Comparison of ENCODE assay signal across 8 cellular contexts in the genomic region with DNA sequence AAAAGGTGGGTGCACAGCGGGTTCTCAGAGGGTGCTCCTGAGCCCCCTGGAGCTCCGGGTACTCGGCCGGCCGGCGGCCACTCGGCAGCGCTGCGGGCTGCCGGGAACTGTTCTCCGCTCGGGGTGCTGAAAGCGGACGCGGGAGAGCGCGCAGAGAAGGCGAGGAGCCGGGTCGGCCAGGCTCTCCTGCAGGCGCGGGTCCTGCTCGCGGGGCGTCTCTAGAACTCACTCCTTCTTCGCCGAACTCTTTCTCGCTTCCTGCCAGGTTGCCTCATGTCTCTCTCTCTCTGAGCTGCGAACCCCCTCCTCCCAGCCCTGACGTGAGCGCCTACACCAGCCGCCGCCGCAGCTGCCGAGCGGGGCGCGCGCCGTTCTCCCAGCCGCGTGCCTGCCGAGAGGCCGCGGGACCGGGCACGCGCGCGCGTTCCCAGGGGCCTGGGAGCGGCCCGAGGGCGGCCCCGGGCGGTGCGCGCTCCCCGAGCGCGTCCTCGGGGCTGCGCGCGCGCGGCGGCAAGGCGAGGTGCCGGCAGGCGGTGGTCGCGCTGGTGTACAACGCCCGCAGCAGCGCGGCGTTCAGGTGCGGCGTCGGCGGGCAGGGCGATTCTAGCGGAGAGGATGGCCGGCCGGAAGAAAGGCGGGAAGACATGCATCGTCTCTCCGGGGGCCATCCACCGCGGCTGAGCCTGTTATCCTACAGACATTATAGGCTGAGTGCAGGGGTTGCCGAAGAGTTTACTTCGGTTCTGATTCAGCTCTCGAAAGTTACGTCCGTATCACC. TPM values are rescaled to one million over a fixed set of nuclear protein-coding genes. Genes with fewer than 3 reads are reported as not detected.
A peak's percentile ranks its signal among the peaks of the same experiment; 100 is the strongest.
DNase-seq lines count a peak whose midpoint lies in the region; ATAC-seq, FAIRE-seq and TF ChIP-seq lines count a peak whose summit lies in the region.

A gene with protein sequence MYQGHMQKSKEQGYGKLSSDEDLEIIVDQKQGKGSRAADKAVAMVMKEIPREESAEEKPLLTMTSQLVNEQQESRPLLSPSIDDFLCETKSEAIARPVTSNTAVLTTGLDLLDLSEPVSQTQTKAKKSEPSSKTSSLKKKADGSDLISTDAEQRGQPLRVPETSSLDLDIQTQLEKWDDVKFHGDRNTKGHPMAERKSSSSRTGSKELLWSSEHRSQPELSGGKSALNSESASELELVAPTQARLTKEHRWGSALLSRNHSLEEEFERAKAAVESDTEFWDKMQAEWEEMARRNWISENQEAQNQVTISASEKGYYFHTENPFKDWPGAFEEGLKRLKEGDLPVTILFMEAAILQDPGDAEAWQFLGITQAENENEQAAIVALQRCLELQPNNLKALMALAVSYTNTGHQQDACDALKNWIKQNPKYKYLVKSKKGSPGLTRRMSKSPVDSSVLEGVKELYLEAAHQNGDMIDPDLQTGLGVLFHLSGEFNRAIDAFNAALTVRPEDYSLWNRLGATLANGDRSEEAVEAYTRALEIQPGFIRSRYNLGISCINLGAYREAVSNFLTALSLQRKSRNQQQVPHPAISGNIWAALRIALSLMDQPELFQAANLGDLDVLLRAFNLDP (minus strand): TSS at position 260 of the 778 bp plus-strand sequence. CDS start 338 bp downstream, outside the sequence.

- no peak within 1 kb of the TSS for H3K27ac Mint-ChIP-seq in activated CD4-positive, alpha-beta T cell treated with anti-CD3 and anti-CD28 coated beads, Interleukin-2, amount 10 ng/mL, durations not matched to agents 24 days and 14 days
- no peak within 1 kb of the TSS for H3K27ac Mint-ChIP-seq in activated CD4-positive, alpha-beta T cell treated with anti-CD3 and anti-CD28 coated beads, Interleukin-2, amount 10 ng/mL, durations not matched to agents 7 days and 5 days
- no peak within 1 kb of the TSS for H3K27ac Mint-ChIP-seq in neural crest cell (ENCODE audit: unreplicated experiment)

- H3K4me3 Mint-ChIP-seq in activated CD4-positive, alpha-beta T cell treated with anti-CD3 and anti-CD28 coated beads, Interleukin-2, amount 10 ng/mL, durations not matched to agents 24 days and 14 days, result peak within 1 kb of the TSS; percentile 68
- H3K4me3 Mint-ChIP-seq in activated CD4-positive, alpha-beta T cell treated with anti-CD3 and anti-CD28 coated beads, Interleukin-2, amount 10 ng/mL, durations not matched to agents 7 days and 5 days, result peak within 1 kb of the TSS; percentile 52
- peak within 1 kb of the TSS; percentile 82 for H3K4me3 Mint-ChIP-seq in neural crest cell

- DNase-seq in activated CD4-positive, alpha-beta T cell treated with anti-CD3 and anti-CD28 coated beads, Interleukin-2, amount 10 ng/mL, durations not matched to agents 24 days and 14 days, result peak; percentile 84
- DNase-seq in activated CD4-positive, alpha-beta T cell treated with anti-CD3 and anti-CD28 coated beads, Interleukin-2, amount 50 U/mL, for 4 hours, result no peak
- DNase-seq in NCI-H1417 (lab: John Stamatoyannopoulos, UW) (peak; percentile 92 to 95 (median 94)), fibroblast of mammary gland (ENCODE audit: low read depth) (peak; percentile 35), neural crest cell (ENCODE audit: low read depth, low spot score) (peak; percentile 80), small intestine (no peak)
- DNase-seq in activated CD4-positive, alpha-beta T cell treated with anti-CD3 and anti-CD28 coated beads, Interleukin-2, amount 10 ng/mL, durations not matched to agents 7 days and 5 days, result peak; percentile 44

- H3K9me3 ChIP-seq in small intestine (ENCODE audit: control insufficient read depth, low read depth), result no peaks in the 10 kb centered on the region

- no peak for FAIRE-seq in small intestine (lab: Jason Lieb, UNC)

- CTCF ChIA-PET in activated CD4-positive, alpha-beta T cell treated with anti-CD3 and anti-CD28 coated beads, Interleukin-2, amount 10 ng/mL, durations not matched to agents 7 days and 5 days (lab: Charles Lee), result no interaction called here

- peaks cover 3 to 15% of the 10 kb centered on the region in 2 donors for H3K27me3 ChIP-seq in small intestine (ENCODE audit: control insufficient read depth in 2 of 2, insufficient read depth in 2 of 2, low read length in 2 of 2)

- peaks cover 48% of the 10 kb centered on the region for H3K27me3 Mint-ChIP-seq in activated CD4-positive, alpha-beta T cell treated with anti-CD3 and anti-CD28 coated beads, Interleukin-2, amount 10 ng/mL, durations not matched to agents 24 days and 14 days
- H3K27me3 Mint-ChIP-seq in activated CD4-positive, alpha-beta T cell treated with anti-CD3 and anti-CD28 coated beads, Interleukin-2, amount 10 ng/mL, durations not matched to agents 7 days and 5 days, result peaks cover 39% of the 10 kb centered on the region
- H3K27me3 Mint-ChIP-seq in neural crest cell (ENCODE audit: low read depth), result peaks cover 93% of the 10 kb centered on the region

- H3K4me1 Mint-ChIP-seq in activated CD4-positive, alpha-beta T cell treated with anti-CD3 and anti-CD28 coated beads, Interleukin-2, amount 10 ng/mL, durations not matched to agents 24 days and 14 days, result peaks cover 9% of the 10 kb centered on the region
- H3K4me1 Mint-ChIP-seq in activated CD4-positive, alpha-beta T cell treated with anti-CD3 and anti-CD28 coated beads, Interleukin-2, amount 10 ng/mL, durations not matched to agents 7 days and 5 days, result peaks cover 9% of the 10 kb centered on the region
- H3K4me1 Mint-ChIP-seq in neural crest cell, result peaks cover 16% of the 10 kb centered on the region

- no peaks in the 10 kb centered on the region for H3K36me3 ChIP-seq in small intestine (ENCODE audit: control insufficient read depth in 2 of 2, insufficient read depth in 2 of 2, low read length in 2 of 2)

- no peaks in the 10 kb centered on the region for H3K4me1 ChIP-seq in small intestine (ENCODE audit: control insufficient read depth in 2 of 2, insufficient read depth in 1 of 2, low read depth in 1 of 2, low read length in 1 of 2)

- no peak within 1 kb of the TSS for H3K27ac ChIP-seq in small intestine (ENCODE audit: low read depth in 1 of 2, low read length in 1 of 2)

- H3K36me3 Mint-ChIP-seq in activated CD4-positive, alpha-beta T cell treated with anti-CD3 and anti-CD28 coated beads, Interleukin-2, amount 10 ng/mL, durations not matched to agents 24 days and 14 days (ENCODE audit: low read depth), result peaks cover 2% of the 10 kb centered on the region
- peaks cover 2% of the 10 kb centered on the region for H3K36me3 Mint-ChIP-seq in activated CD4-positive, alpha-beta T cell treated with anti-CD3 and anti-CD28 coated beads, Interleukin-2, amount 10 ng/mL, durations not matched to agents 7 days and 5 days (ENCODE audit: low read depth)
- no peaks in the 10 kb centered on the region for H3K36me3 Mint-ChIP-seq in neural crest cell (ENCODE audit: low read depth)

- intact Hi-C loops in activated CD4-positive, alpha-beta T cell treated with anti-CD3 and anti-CD28 coated beads, Interleukin-2, amount 10 ng/mL, durations not matched to agents 24 days and 14 days (cut with micrococcal nuclease), result loop anchor here (5.0 kb wide), 1 partner anchor 1685 kb away; no protein-coding TSS in a partner anchor

- POLR2A ChIA-PET in activated CD4-positive, alpha-beta T cell treated with anti-CD3 and anti-CD28 coated beads, Interleukin-2, amount 10 ng/mL, durations not matched to agents 7 days and 5 days (lab: Charles Lee), result no interaction called here

- H3K4me3 ChIP-seq in fibroblast of mammary gland (ENCODE audit: control insufficient read depth, low read depth, low read length) (peak within 1 kb of the TSS; percentile 37), small intestine (ENCODE audit: low read depth in 1 of 2, low read length in 2 of 2) (peak within 1 kb of the TSS in 1 of 2 donors; percentile 34)

- H3K9me3 Mint-ChIP-seq in activated CD4-positive, alpha-beta T cell treated with anti-CD3 and anti-CD28 coated beads, Interleukin-2, amount 10 ng/mL, durations not matched to agents 24 days and 14 days, result no peaks in the 10 kb centered on the region
- no peaks in the 10 kb centered on the region for H3K9me3 Mint-ChIP-seq in activated CD4-positive, alpha-beta T cell treated with anti-CD3 and anti-CD28 coated beads, Interleukin-2, amount 10 ng/mL, durations not matched to agents 7 days and 5 days
- no peaks in the 10 kb centered on the region for H3K9me3 Mint-ChIP-seq in neural crest cell

- peak; percentile 87 for ATAC-seq in HG02759 (IDR thresholded peaks at IDR 0.05; ENCODE audit: unreplicated experiment)

- TF ChIP-seq CTCF in fibroblast of mammary gland (conservative IDR thresholded peaks at IDR 0.05; ENCODE audit: control insufficient read depth, insufficient read depth, low read depth, low read length) (no peak), neural crest cell (conservative IDR thresholded peaks at IDR 0.05) (no peak)

- WGBS in small intestine, 3 donors, result 2 to 7% (median 7%) methylated on average over 82 to 96 of the region's 96 CpGs

RNA-seq across cellular contexts. Expression of the gene that starts here (rescaled TPM):
- 0.12 and 0.17 TPM in 2 replicates for total RNA-seq in activated CD4-positive, alpha-beta T cell treated with anti-CD3 and anti-CD28 coated beads, Interleukin-2, amount 10 ng/mL, durations not matched to agents 24 days and 14 days
- under 1 TPM in 1 of 2 experiments, not detected in 1; 0.04 TPM for total RNA-seq in activated CD4-positive, alpha-beta T cell treated with anti-CD3 and anti-CD28 coated beads, Interleukin-2, amount 10 ng/mL, durations not matched to agents 7 days and 5 days
- total RNA-seq in neural crest cell, result 0.96 and 1.7 TPM in 2 replicates
- under 1 TPM in 2 of 3 donors, not detected in 1; 0.21 to 0.81 TPM for polyA plus RNA-seq in small intestine

Comparison
In these comparisons a context has a peak if more than half of its experiments do, and no peak if none do; other contexts are left out.
1. Peak in DNase-seq in activated CD4-positive, alpha-beta T cell treated with anti-CD3 and anti-CD28 coated beads, Interleukin-2, amount 10 ng/mL, durations not matched to agents 24 days and 14 days; RNA of the gene not detected or under 1 TPM.
2. Peak in DNase-seq in activated CD4-positive, alpha-beta T cell treated with anti-CD3 and anti-CD28 coated beads, Interleukin-2, amount 10 ng/mL, durations not matched to agents 7 days and 5 days; RNA of the gene not detected or under 1 TPM.
3. DNase-seq: peak in NCI-H1417 (3 of 3), fibroblast of mammary gland (single experiment) and neural crest cell (single experiment); none in activated CD4-positive, alpha-beta T cell treated with anti-CD3 and anti-CD28 coated beads, Interleukin-2, amount 50 U/mL, for 4 hours (0 of 2) and small intestine (single experiment).
4. Peak in every context shown above with its lines, with median percentiles within 50 percentile points of each other: H3K4me3 Mint-ChIP-seq.